In genomic region chr21:41766051-41766882, GRCh38 we compare ENCODE assay signal across 9 cellular contexts. TPM values are rescaled to one million over a fixed set of nuclear protein-coding genes. Genes with fewer than 3 reads are reported as not detected.
DNase-seq lines count a peak whose midpoint lies in the region; ATAC-seq, FAIRE-seq and TF ChIP-seq lines count a peak whose summit lies in the region.
"Had no signal": no experiment of that assay in that cellular context is flagged by ENCODE, and none has a peak within 500 bp of the region (broad histone marks: within the 10 kb centered on the region; RNA-seq: fewer than 3 reads in every experiment).

No MANE protein-coding gene starts in this region.

- H3K4me1 ChIP-seq in CD8-positive, alpha-beta T cell (ENCODE audit: insufficient read depth, low read length), result peaks cover 25% of the 10 kb centered on the region
- H3K4me1 ChIP-seq in neuronal stem cell (ENCODE audit: control insufficient read depth in 2 of 2, insufficient read depth in 1 of 2, low read depth in 1 of 2, low read length in 2 of 2), result peaks cover 21 to 22% of the 10 kb centered on the region in 2 donors

- no peak overlapping the region for H2BK5ac ChIP-seq in neuronal stem cell (ENCODE audit: low read length)

- peaks cover 76% of the 10 kb centered on the region for H3K27me3 Mint-ChIP-seq in CD8-positive, alpha-beta T cell (ENCODE audit: low read depth)

- H3K18ac ChIP-seq in neuronal stem cell (ENCODE audit: low read length), result peak overlapping the region; percentile 83

- no CpG with 5 or more reads among the region's 86 CpGs for WGBS in neuronal stem cell (ENCODE audit: extremely low coverage in 2 of 2, insufficient read length in 2 of 2, insufficient replicate concordance in 1 of 2), 2 donors

- CTCF ChIA-PET in CD8-positive, alpha-beta T cell (lab: Charles Lee), result interaction anchor here (0.9 kb wide), 1 partner anchor 482 kb away, joined by 3 read pairs; no protein-coding TSS in a partner anchor

- H3K4me1 Mint-ChIP-seq in CD8-positive, alpha-beta T cell (ENCODE audit: low read depth), result peaks cover 29% of the 10 kb centered on the region

- H3K4me3 ChIP-seq in CD8-positive, alpha-beta T cell (ENCODE audit: low read depth, low read length), result peak overlapping the region; percentile 47
- H3K4me3 ChIP-seq in neuronal stem cell (ENCODE audit: low read length in 2 of 2), result peak overlapping the region in 1 of 2 donors; percentile 89

- no peaks in the 10 kb centered on the region for H3K9me3 Mint-ChIP-seq in CD8-positive, alpha-beta T cell
- H3K9me3 Mint-ChIP-seq: stimulated activated memory B cell treated with anti-CD40 and anti-IgM and Interleukin-4, amounts not matched to agents 10 μg/mL and 1 μg/mL and 100 μg/mL, for 72 hours had no signal

- intact Hi-C loops in CD8-positive, alpha-beta T cell (cut with DNase I, micrococcal nuclease), result loop anchor here in 1 of 2 experiments (5.0 kb wide), 1 partner anchor 296 kb away; no protein-coding TSS in a partner anchor

- H3K4me3 Mint-ChIP-seq in CD8-positive, alpha-beta T cell, result peak overlapping the region; percentile 55

- no peak overlapping the region for H2AFZ ChIP-seq in neuronal stem cell (ENCODE audit: low read length)

- H3K4ac ChIP-seq in neuronal stem cell (ENCODE audit: low read length), result no peak overlapping the region

- in situ Hi-C loops in GM13977 (cut with MboI; ENCODE audit: low pct_unique_long_range_greater_than_20kb, low sequenced_read_pairs, unreplicated experiment), result no loop called here

- H2BK120ac ChIP-seq in neuronal stem cell (ENCODE audit: low read depth, low read length), result no peak overlapping the region

- no peak overlapping the region for H4K91ac ChIP-seq in neuronal stem cell (ENCODE audit: low read depth, low read length, poor library complexity)

- peaks cover 8% of the 10 kb centered on the region for H3K27me3 ChIP-seq in CD8-positive, alpha-beta T cell (ENCODE audit: insufficient read depth, low read length)
- H3K27me3 ChIP-seq in neuronal stem cell (ENCODE audit: control insufficient read depth in 3 of 3, insufficient read depth in 3 of 3, low read depth in 1 of 3, low read length in 3 of 3), result peaks cover 27 to 98% (median 84%) of the 10 kb centered on the region in 3 experiments

- peak overlapping the region; percentile 23 for H3K14ac ChIP-seq in neuronal stem cell (ENCODE audit: low read length)

- H4K8ac ChIP-seq in neuronal stem cell (ENCODE audit: low read depth, low read length), result no peak overlapping the region

- H3K4me2 ChIP-seq in neuronal stem cell (ENCODE audit: insufficient read depth, low read length, poor library complexity, severe bottlenecking), result peak overlapping the region; percentile 85

- no peak for FAIRE-seq in HTR-8/SVneo (lab: Jason Lieb, UNC)
- no peak for FAIRE-seq in GM12891 (lab: Jason Lieb, UNC)

- no peaks in the 10 kb centered on the region for H3K36me3 Mint-ChIP-seq in CD8-positive, alpha-beta T cell
- H3K36me3 Mint-ChIP-seq: stimulated activated memory B cell treated with anti-CD40 and anti-IgM and Interleukin-4, amounts not matched to agents 10 μg/mL and 1 μg/mL and 100 μg/mL, for 72 hours had no signal

- H3K27ac ChIP-seq in CD8-positive, alpha-beta T cell (ENCODE audit: low read depth, low read length), result no peak overlapping the region
- H3K27ac ChIP-seq in neuronal stem cell (replicated peaks; ENCODE audit: low read length), result no peak overlapping the region

- no peak overlapping the region for H3K27ac Mint-ChIP-seq in CD8-positive, alpha-beta T cell

- POLR2A ChIA-PET in CD8-positive, alpha-beta T cell (lab: Charles Lee), result no interaction called here

- no peak for TF ChIP-seq POLR2A in GM12891 (IDR thresholded peaks at IDR 0.05; ENCODE audit: low read depth, low read length)

- H2BK12ac ChIP-seq in neuronal stem cell (ENCODE audit: low read length), result no peak overlapping the region

- no peak overlapping the region for H2AK5ac ChIP-seq in neuronal stem cell (ENCODE audit: low read depth, low read length)

- no peak for ATAC-seq in CD8-positive, alpha-beta T cell
- ATAC-seq in esophagus mucosa, result peak; percentile 1
- ATAC-seq in GM18511 (IDR thresholded peaks at IDR 0.05; ENCODE audit: unreplicated experiment), result no peak
- ATAC-seq: stimulated activated memory B cell treated with anti-CD40 and anti-IgM and Interleukin-4, amounts not matched to agents 10 μg/mL and 1 μg/mL and 100 μg/mL, for 72 hours had no signal

- H3K9ac ChIP-seq in neuronal stem cell (ENCODE audit: low read depth, low read length, poor library complexity), result no peak overlapping the region

- no peaks in the 10 kb centered on the region for H3K79me1 ChIP-seq in neuronal stem cell (ENCODE audit: low read depth, low read length)

- DNase-seq in CD8-positive, alpha-beta T cell, result no peak
- peak; percentile 79 for DNase-seq in NCI-H69 (lab: John Stamatoyannopoulos, UW)
- no peak for DNase-seq in neuronal stem cell (ENCODE audit: low spot score)
- no peak for DNase-seq in HTR-8/SVneo (ENCODE audit: insufficient read length, low spot score)
- DNase-seq in GM12891 (ENCODE audit: insufficient read length, low spot score), result no peak
- DNase-seq in GM13977 (ENCODE audit: low spot score), result no peak

- TF ChIP-seq CTCF in CD8-positive, alpha-beta T cell (IDR thresholded peaks at IDR 0.05), result no peak
- TF ChIP-seq CTCF in GM13977 (IDR thresholded peaks at IDR 0.05; ENCODE audit: extremely low read depth, insufficient read depth, missing control alignments), result no peak

- no peaks in the 10 kb centered on the region for H3K9me3 ChIP-seq in CD8-positive, alpha-beta T cell (ENCODE audit: low read length)
- H3K9me3 ChIP-seq in neuronal stem cell (replicated peaks in 1 of 2; ENCODE audit: control insufficient read depth in 2 of 2, insufficient read depth in 1 of 2, low read depth in 1 of 2, low read length in 2 of 2), result peaks cover 0 to 3% of the 10 kb centered on the region in 2 donors

- no peaks in the 10 kb centered on the region for H3K36me3 ChIP-seq in CD8-positive, alpha-beta T cell (ENCODE audit: insufficient read depth, low read length)
- no peaks in the 10 kb centered on the region for H3K36me3 ChIP-seq in neuronal stem cell (replicated peaks in 1 of 2; ENCODE audit: control insufficient read depth in 2 of 2, insufficient read depth in 2 of 2, low read length in 2 of 2)

- peak overlapping the region; percentile 39 for H3K23ac ChIP-seq in neuronal stem cell (ENCODE audit: low read depth, low read length, poor library complexity)

- H2BK15ac ChIP-seq in neuronal stem cell (ENCODE audit: low read length), result peak overlapping the region; percentile 23

TF ChIP-seq in GM12891, 5 proteins besides CTCF, POLR2A, EP300 and RAD21:
- TF ChIP-seq TAF1 (IDR thresholded peaks at IDR 0.05; ENCODE audit: low read depth, low read length) (no peak), POLR2AphosphoS5 (IDR thresholded peaks at IDR 0.05; ENCODE audit: low read depth, low read length) (no peak), SPI1 (IDR thresholded peaks at IDR 0.05; ENCODE audit: low read depth, low read length) (no peak)

RNA-seq across cellular contexts. Expression of gene RIPK4, which starts 0.6 kb away (rescaled TPM):
- 1 to 10 TPM; 1.4 to 2.0 TPM for total RNA-seq in CD8-positive, alpha-beta T cell
- 51.1 TPM for total RNA-seq in esophagus mucosa
- 0.47 TPM for polyA plus RNA-seq in neuronal stem cell (2013, experiment 1 of 2)
- polyA plus RNA-seq in neuronal stem cell (2013, experiment 2 of 2), result 0.46 TPM
- 0.10 TPM for polyA plus RNA-seq in GM12891 (2012; ENCODE audit: low read depth, missing spikeins)

Comparison
In these comparisons a context has a peak if more than half of its experiments do, and no peak if none do; other contexts are left out.
1. RNA of gene RIPK4, which starts 0.6 kb away (total RNA-seq): 51.1 TPM in esophagus mucosa (single experiment); 1.4 to 2.0 TPM in CD8-positive, alpha-beta T cell; every median in the first group is over 10 times any median in the second.